In the genomic region with DNA sequence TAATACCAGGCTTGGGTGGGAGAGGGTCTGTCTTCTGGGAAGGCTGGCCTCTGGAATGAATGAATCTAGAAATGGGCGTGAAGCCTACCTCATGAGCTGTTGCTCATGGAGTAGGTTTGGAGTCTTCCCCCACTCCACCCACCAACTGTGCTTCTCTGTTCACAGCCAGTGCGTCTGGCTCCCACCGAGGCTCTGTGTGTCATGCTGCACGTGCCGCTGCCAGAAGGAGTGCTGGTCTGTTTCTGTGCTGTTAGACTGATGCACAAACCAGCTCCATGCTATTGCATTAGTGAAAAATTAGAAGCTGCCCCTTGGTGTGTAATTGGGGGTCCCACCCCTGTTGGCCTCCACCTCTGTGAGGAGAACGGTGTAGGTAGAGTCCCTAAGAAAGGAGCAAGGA, we compare ENCODE assay signal across 23 cellular contexts.
DNase-seq lines count a peak whose midpoint lies in the region; ATAC-seq and TF ChIP-seq lines count a peak whose summit lies in the region.
"Had no signal": no experiment of that assay in that cellular context is flagged by ENCODE, and none has a peak within 500 bp of the region (broad histone marks: within the 10 kb centered on the region; RNA-seq: fewer than 3 reads in every experiment).

No MANE protein-coding gene starts in this region.

- H3K36me3 Mint-ChIP-seq in HFFc6 (ENCODE audit: low read depth): peaks cover 58% of the 10 kb centered on the region
- H3K36me3 Mint-ChIP-seq: naive B cell had no signal

- H3K4me3 ChIP-seq in esophagus muscularis mucosa (no peak overlapping the region), sigmoid colon (no peak overlapping the region), vagina (no peak overlapping the region)
- H3K4me3 ChIP-seq: transverse colon had no signal

- WGBS in esophagus muscularis mucosa: 100% methylated on average over 3 of the region's 6 CpGs
- WGBS in sigmoid colon, 2 donors: 88 to 90% methylated on average over 6 of the region's 6 CpGs

- peaks cover 27% of the 10 kb centered on the region for H3K4me1 Mint-ChIP-seq in HFFc6 (ENCODE audit: low read depth)
- H3K4me1 Mint-ChIP-seq: naive B cell had no signal

- H3K9me3 ChIP-seq in esophagus muscularis mucosa (no peaks in the 10 kb centered on the region), sigmoid colon (no peaks in the 10 kb centered on the region), vagina (no peaks in the 10 kb centered on the region)
- H3K9me3 ChIP-seq: transverse colon had no signal

- H3K27ac ChIP-seq in C4-2B: peak overlapping the region; percentile 99
- H3K27ac ChIP-seq in esophagus muscularis mucosa (replicated peaks in 1 of 4): peak overlapping the region; percentile 46 to 88 (median 78)
- H3K27ac ChIP-seq in sigmoid colon: peak overlapping the region; percentile 34 to 89 (median 66)
- H3K27ac ChIP-seq in vagina: no peak overlapping the region

- ATAC-seq in GM18861 (IDR thresholded peaks at IDR 0.05; ENCODE audit: unreplicated experiment) (no peak), HG02970 (IDR thresholded peaks at IDR 0.05; ENCODE audit: low FRiP score, unreplicated experiment) (no peak)
- ATAC-seq: activated CD4-positive, alpha-beta T cell treated with anti-CD3 and anti-CD28 coated beads for 36 hours; SK-N-SH treated with all-trans-retinoic acid at 6 μM for 48 hours had no signal

- DNase-seq in NCI-H446 treated with DMSO at 0.1 percent for 48 hours (lab: John Stamatoyannopoulos, UW): peak; percentile 56
- DNase-seq in esophagus muscularis mucosa (ENCODE audit: extremely low spot score): no peak
- DNase-seq in sigmoid colon: peak; percentile 80
- no peak for DNase-seq in vagina (ENCODE audit: extremely low spot score in 2 of 2)
- no peak for DNase-seq in HFFc6
- DNase-seq: ACHN; activated CD4-positive, alpha-beta T cell treated with anti-CD3 and anti-CD28 coated beads for 36 hours; activated effector memory CD4-positive, alpha-beta T cell treated with Interleukin-2 at 50 U/mL for 16 hours; amniotic stem cell; CD4-positive, alpha-beta T cell; DND-41; GOT3; kidney; naive B cell; NCI-H1048; NCI-H2081 treated with DMSO at 0.1 percent for 48 hours; NCI-H774; stimulated activated CD8-positive, alpha-beta memory T cell treated with anti-CD3 and anti-CD28 coated beads, Interleukin-4, amount 100 ng/mL, for 48 hours; transverse colon had no signal

- H3K4me3 Mint-ChIP-seq in HFFc6: no peak overlapping the region
- H3K4me3 Mint-ChIP-seq: activated CD4-positive, alpha-beta T cell treated with anti-CD3 and anti-CD28 coated beads for 36 hours; CD4-positive, alpha-beta T cell had no signal

- no peaks in the 10 kb centered on the region for H3K9me3 Mint-ChIP-seq in HFFc6
- H3K9me3 Mint-ChIP-seq: CD4-positive, alpha-beta T cell; naive B cell had no signal

- H3K27me3 ChIP-seq in esophagus muscularis mucosa: no peaks in the 10 kb centered on the region
- H3K27me3 ChIP-seq in sigmoid colon: no peaks in the 10 kb centered on the region
- no peaks in the 10 kb centered on the region for H3K27me3 ChIP-seq in vagina
- H3K27me3 ChIP-seq: transverse colon had no signal

- H3K27me3 Mint-ChIP-seq in HFFc6 (ENCODE audit: insufficient read depth): peaks cover 21% of the 10 kb centered on the region
- H3K27me3 Mint-ChIP-seq: activated CD4-positive, alpha-beta T cell treated with anti-CD3 and anti-CD28 coated beads for 36 hours; CD4-positive, alpha-beta T cell had no signal

- TF ChIP-seq EP300 in esophagus muscularis mucosa (IDR thresholded peaks at IDR 0.05) (no peak), sigmoid colon (IDR thresholded peaks at IDR 0.05) (no peak)

- TF ChIP-seq CTCF in C4-2B (conservative IDR thresholded peaks at IDR 0.05) (no peak), esophagus muscularis mucosa (IDR thresholded peaks at IDR 0.05) (no peak), sigmoid colon (IDR thresholded peaks at IDR 0.05) (no peak), vagina (IDR thresholded peaks at IDR 0.05) (no peak), HFFc6 (IDR thresholded peaks at IDR 0.05) (no peak)

- H3K27ac Mint-ChIP-seq in HFFc6: no peak overlapping the region
- H3K27ac Mint-ChIP-seq: activated CD4-positive, alpha-beta T cell treated with anti-CD3 and anti-CD28 coated beads for 36 hours; CD4-positive, alpha-beta T cell; naive B cell had no signal

- peaks cover 40 to 98% (median 96%) of the 10 kb centered on the region in 4 donors for H3K4me1 ChIP-seq in esophagus muscularis mucosa
- H3K4me1 ChIP-seq in sigmoid colon: peaks cover 0 to 100% (median 86%) of the 10 kb centered on the region in 4 donors
- H3K4me1 ChIP-seq in vagina: peaks cover 28% of the 10 kb centered on the region

- no peak for TF ChIP-seq POLR2A in esophagus muscularis mucosa (IDR thresholded peaks at IDR 0.05; ENCODE audit: low read depth)
- TF ChIP-seq POLR2A in sigmoid colon (IDR thresholded peaks at IDR 0.05): no peak
- no peak for TF ChIP-seq POLR2A in vagina (IDR thresholded peaks at IDR 0.05)

- intact Hi-C loops in esophagus muscularis mucosa (cut with DNase I) (no loop called here), sigmoid colon (cut with DNase I) (no loop called here), vagina (cut with DNase I) (loop anchor here (10.0 kb wide), 1 partner anchor 190 kb away; no protein-coding TSS in a partner anchor)

- H3K36me3 ChIP-seq in esophagus muscularis mucosa (peaks cover 0 to 63% (median 44%) of the 10 kb centered on the region in 4 donors), sigmoid colon (peaks cover 0 to 19% (median 10%) of the 10 kb centered on the region in 4 donors), vagina (no peaks in the 10 kb centered on the region)

Comparison
In these comparisons a context has a peak if more than half of its experiments do, and no peak if none do; other contexts are left out.
1. DNase-seq: peak in NCI-H446 treated with DMSO at 0.1 percent for 48 hours (single experiment) and sigmoid colon (single experiment); none in esophagus muscularis mucosa (single experiment), vagina (0 of 2) and HFFc6 (single experiment).